8 cellular contexts compared by ENCODE assay signal in the genomic region with DNA sequence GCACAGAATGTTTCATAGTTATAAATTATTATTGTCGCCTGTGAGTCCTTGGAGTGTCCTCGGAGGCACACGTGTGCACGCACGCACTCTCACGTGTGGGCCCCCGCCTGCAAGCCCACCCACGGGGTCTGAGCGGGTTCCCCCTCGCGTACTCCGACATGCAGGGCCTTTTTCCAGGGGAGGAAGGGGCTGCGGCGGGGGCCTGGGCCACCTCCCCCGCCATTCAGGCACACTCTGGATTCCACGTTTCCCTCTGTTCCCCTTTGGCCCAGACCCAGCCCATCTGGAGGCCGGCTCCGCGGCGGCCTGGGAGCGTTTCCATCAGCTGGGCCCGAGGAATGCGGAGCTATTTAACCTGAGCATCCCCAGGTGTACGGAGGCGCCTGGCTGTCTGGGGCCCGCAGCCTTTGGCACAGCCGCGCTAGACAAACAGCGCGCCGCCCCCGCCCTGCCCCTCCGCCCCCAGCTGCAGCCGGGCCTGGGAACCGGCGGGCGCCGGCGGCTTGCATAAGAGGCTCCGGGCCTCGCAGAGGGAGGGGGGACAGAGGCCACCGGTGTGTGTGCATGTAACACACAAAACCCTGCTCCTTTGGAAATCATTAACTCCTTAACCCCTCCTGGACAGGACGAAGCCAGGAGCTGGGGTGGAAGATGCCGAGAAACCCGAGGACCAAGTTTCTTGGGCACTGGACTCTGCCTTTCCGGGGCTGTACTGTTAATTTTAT. TPM values are rescaled to one million over a fixed set of nuclear protein-coding genes. Genes with fewer than 3 reads are reported as not detected.
A peak's percentile ranks its signal among the peaks of the same experiment; 100 is the strongest.
DNase-seq lines count a peak whose midpoint lies in the region; ATAC-seq, FAIRE-seq and TF ChIP-seq lines count a peak whose summit lies in the region.

No MANE protein-coding gene starts in this region.

- H3K27ac Mint-ChIP-seq in brain, result peak overlapping the region; percentile 43 to 99 (median 97)
- no peak overlapping the region for H3K27ac Mint-ChIP-seq in activated CD4-positive, alpha-beta T cell treated with anti-CD3 and anti-CD28 coated beads, Interleukin-2, amount 10 ng/mL, durations not matched to agents 7 days and 5 days

- DNase-seq in ELR (ENCODE audit: low read depth), result peak; percentile 67
- peak; percentile 63 for DNase-seq in NCI-H2107 treated with DMSO at 0.1 percent for 48 hours (lab: John Stamatoyannopoulos, UW; ENCODE audit: unreplicated experiment)
- DNase-seq in islet precursor cell, result peak; percentile 99
- peak; percentile 95 for DNase-seq in small intestine
- DNase-seq in activated CD4-positive, alpha-beta T cell treated with anti-CD3 and anti-CD28 coated beads, Interleukin-2, amount 10 ng/mL, durations not matched to agents 7 days and 5 days, result no peak

- H3K4me1 Mint-ChIP-seq in brain, result peaks cover 48% of the 10 kb centered on the region
- H3K4me1 Mint-ChIP-seq in activated CD4-positive, alpha-beta T cell treated with anti-CD3 and anti-CD28 coated beads, Interleukin-2, amount 10 ng/mL, durations not matched to agents 7 days and 5 days, result peaks cover 24% of the 10 kb centered on the region

- H3K36me3 Mint-ChIP-seq in brain, result no peaks in the 10 kb centered on the region
- H3K36me3 Mint-ChIP-seq in activated CD4-positive, alpha-beta T cell treated with anti-CD3 and anti-CD28 coated beads, Interleukin-2, amount 10 ng/mL, durations not matched to agents 7 days and 5 days (ENCODE audit: low read depth), result no peaks in the 10 kb centered on the region

- CTCF ChIA-PET in activated CD4-positive, alpha-beta T cell treated with anti-CD3 and anti-CD28 coated beads, Interleukin-2, amount 10 ng/mL, durations not matched to agents 7 days and 5 days (lab: Charles Lee), result interaction anchor here (1.0 to 8.1 kb wide), 4 partner anchors 30 to 115 kb away, joined by 3 to 282 read pairs (median 4); a partner anchor contains a TSS

- peak overlapping the region; percentile 96 to 98 for H3K27ac ChIP-seq in small intestine (ENCODE audit: low read depth in 1 of 2, low read length in 1 of 2)

- peaks cover 31% of the 10 kb centered on the region for H3K27me3 Mint-ChIP-seq in brain
- peaks cover 39% of the 10 kb centered on the region for H3K27me3 Mint-ChIP-seq in activated CD4-positive, alpha-beta T cell treated with anti-CD3 and anti-CD28 coated beads, Interleukin-2, amount 10 ng/mL, durations not matched to agents 7 days and 5 days

- H3K9me3 ChIP-seq in small intestine (ENCODE audit: control insufficient read depth, low read depth), result no peaks in the 10 kb centered on the region

- no peaks in the 10 kb centered on the region for H3K4me1 ChIP-seq in small intestine (ENCODE audit: control insufficient read depth in 2 of 2, insufficient read depth in 1 of 2, low read depth in 1 of 2, low read length in 1 of 2)

- no peaks in the 10 kb centered on the region for H3K36me3 ChIP-seq in small intestine (ENCODE audit: control insufficient read depth in 2 of 2, insufficient read depth in 2 of 2, low read length in 2 of 2)

- POLR2A ChIA-PET in activated CD4-positive, alpha-beta T cell treated with anti-CD3 and anti-CD28 coated beads, Interleukin-2, amount 10 ng/mL, durations not matched to agents 7 days and 5 days (lab: Charles Lee), result no interaction called here

- H3K4me3 ChIP-seq in small intestine (ENCODE audit: low read depth in 1 of 2, low read length in 2 of 2), result peak overlapping the region in 1 of 2 donors; percentile 26

- ATAC-seq in GM21381 (IDR thresholded peaks at IDR 0.05; ENCODE audit: unreplicated experiment), result no peak
- no peak for ATAC-seq in HG03571 (IDR thresholded peaks at IDR 0.05; ENCODE audit: unreplicated experiment)

- peak overlapping the region; percentile 90 to 97 (median 93) for H3K4me3 Mint-ChIP-seq in brain
- H3K4me3 Mint-ChIP-seq in activated CD4-positive, alpha-beta T cell treated with anti-CD3 and anti-CD28 coated beads, Interleukin-2, amount 10 ng/mL, durations not matched to agents 7 days and 5 days, result no peak overlapping the region

- no peaks in the 10 kb centered on the region for H3K27me3 ChIP-seq in small intestine (ENCODE audit: control insufficient read depth in 2 of 2, insufficient read depth in 2 of 2, low read length in 2 of 2)

- peaks cover 0 to 5% (median 2%) of the 10 kb centered on the region in 5 experiments for H3K9me3 Mint-ChIP-seq in brain
- no peaks in the 10 kb centered on the region for H3K9me3 Mint-ChIP-seq in activated CD4-positive, alpha-beta T cell treated with anti-CD3 and anti-CD28 coated beads, Interleukin-2, amount 10 ng/mL, durations not matched to agents 7 days and 5 days

- FAIRE-seq in small intestine (lab: Jason Lieb, UNC), result no peak

- WGBS in small intestine, 3 donors, result 3 to 15% (median 12%) methylated on average over 36 to 46 of the region's 46 CpGs

- TF ChIP-seq CTCF in brain (conservative IDR thresholded peaks at IDR 0.05), result no peak

RNA-seq across cellular contexts. Expression of gene ID1, which starts 3.3 kb away (rescaled TPM):
- 109 TPM for polyA plus RNA-seq in brain (ENCODE audit: insufficient read depth, low read depth, low replicate concordance)
- 100 to 1,000 TPM; 215 to 335 (median 284) TPM for polyA plus RNA-seq in small intestine
- 1 to 10 TPM in 1 of 2 experiments, under 1 TPM in 1; 0.85 to 1.4 TPM for total RNA-seq in activated CD4-positive, alpha-beta T cell treated with anti-CD3 and anti-CD28 coated beads, Interleukin-2, amount 10 ng/mL, durations not matched to agents 7 days and 5 days

RNA-seq across cellular contexts. Expression of gene COX4I2, which starts 29.3 kb away (rescaled TPM):
- polyA plus RNA-seq in brain (ENCODE audit: insufficient read depth, low read depth, low replicate concordance) (6.3 TPM), small intestine (1 to 10 TPM in 1 of 3 donors, not detected in 2; 3.7 TPM)
- not detected for total RNA-seq in activated CD4-positive, alpha-beta T cell treated with anti-CD3 and anti-CD28 coated beads, Interleukin-2, amount 10 ng/mL, durations not matched to agents 7 days and 5 days
